ENCODE assay signal across 17 cellular contexts in the genomic region with DNA sequence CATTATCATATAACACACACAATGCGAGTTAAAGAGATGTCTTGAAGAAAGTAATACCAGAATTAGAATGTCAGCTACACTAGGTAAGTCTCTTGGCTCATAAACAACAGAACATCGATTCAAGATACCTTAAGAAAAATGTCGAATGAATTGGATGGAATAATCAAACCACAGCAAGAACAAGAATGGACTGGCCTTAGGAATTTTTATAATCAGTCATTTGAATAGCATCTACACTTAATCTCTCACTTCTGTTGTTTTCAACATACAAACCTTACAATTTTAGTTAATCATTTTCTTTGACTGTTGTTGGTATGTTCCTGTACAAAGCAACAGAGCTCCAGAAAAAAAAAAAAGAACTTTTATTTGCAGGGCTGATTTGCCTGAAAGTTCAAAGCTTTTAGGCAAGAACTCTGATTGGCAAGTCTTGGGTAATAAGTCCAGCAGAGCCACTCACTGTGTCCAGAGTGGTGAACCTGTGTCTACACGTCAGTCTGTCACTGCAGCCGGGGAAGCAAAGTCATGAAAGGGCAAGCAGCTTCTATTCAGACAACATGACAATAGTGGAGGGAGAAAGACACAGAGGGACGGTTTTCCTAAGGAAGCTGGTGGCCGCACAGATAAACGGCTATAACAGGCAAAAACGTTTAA.
"Had no signal": no experiment of that assay in that cellular context is flagged by ENCODE, and none has a peak within 500 bp of the region (broad histone marks: within the 10 kb centered on the region; RNA-seq: fewer than 3 reads in every experiment).

No MANE protein-coding gene starts in this region.

- H3K27ac ChIP-seq: coronary artery, esophagus squamous epithelium, neutrophil, psoas muscle, spleen, testis, tibial nerve, upper lobe of right lung, vagina had no signal

- H3K4me3 ChIP-seq: coronary artery, esophagus squamous epithelium, psoas muscle, spleen, testis, tibial nerve, upper lobe of right lung, vagina had no signal

- H3K9me3 ChIP-seq: esophagus squamous epithelium, psoas muscle, testis, tibial nerve, upper lobe of right lung, vagina had no signal

- H3K4me1 ChIP-seq: esophagus squamous epithelium, psoas muscle, spleen, testis, tibial nerve, upper lobe of right lung, vagina had no signal

- DNase-seq: effector CD8-positive, alpha-beta T cell; esophagus squamous epithelium; foreskin fibroblast; immature natural killer cell; kidney; natural killer cell; psoas muscle; spleen; stimulated activated CD4-positive, alpha-beta T cell treated with anti-CD3 and anti-CD28 coated beads, Interleukin-15, amount 100 ng/mL, for 24 hours; stimulated activated CD4-positive, alpha-beta T cell treated with anti-CD3 and anti-CD28 coated beads, Interleukin-1b, Interleukin-23, amount 100 ng/mL, for 48 hours; stimulated activated CD4-positive, alpha-beta T cell treated with anti-CD3 and anti-CD28 coated beads, Interleukin-4, amount 100 ng/mL, for 24 hours; testis; upper lobe of right lung had no signal

- H3K36me3 ChIP-seq: esophagus squamous epithelium, neutrophil, spleen, tibial nerve, upper lobe of right lung, vagina had no signal

- H3K27me3 ChIP-seq: esophagus squamous epithelium, neutrophil, spleen, testis, tibial nerve, upper lobe of right lung, vagina had no signal
